In the genomic region with DNA sequence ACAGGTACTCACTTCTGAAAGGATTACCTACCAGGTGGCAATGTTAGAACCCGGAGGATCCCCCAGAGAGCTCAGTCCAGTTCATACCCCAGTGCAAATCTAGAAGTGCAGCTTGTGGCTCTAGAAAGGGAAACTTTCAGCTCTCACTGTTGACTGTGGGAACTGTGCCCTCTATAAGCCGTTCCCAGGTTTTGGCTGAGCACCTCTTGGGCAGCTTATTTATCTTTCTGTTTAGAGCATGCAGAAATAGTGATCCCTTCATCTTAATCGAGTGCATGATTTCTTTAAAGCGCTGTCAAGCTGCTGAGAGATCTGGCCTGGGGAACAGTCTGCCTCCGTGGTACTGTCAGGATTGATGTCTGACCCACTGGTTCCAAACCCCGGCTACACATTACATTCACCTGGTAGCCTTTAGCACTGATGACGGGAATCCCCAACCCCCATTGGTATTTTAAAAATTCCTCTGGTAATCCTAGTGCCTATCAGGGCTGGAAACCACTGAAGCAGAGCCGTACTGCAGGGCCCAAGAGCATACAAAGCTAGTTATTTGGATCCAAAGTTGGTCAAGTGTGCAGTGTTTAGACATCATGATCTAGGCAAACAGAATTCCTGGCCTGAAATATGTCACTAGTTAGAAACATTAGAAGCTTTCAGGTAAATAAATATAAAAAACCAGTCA, we compare ENCODE assay signal across 13 cellular contexts.
DNase-seq lines count a peak whose midpoint lies in the region; ATAC-seq and TF ChIP-seq lines count a peak whose summit lies in the region.
"Had no signal": no experiment of that assay in that cellular context is flagged by ENCODE, and none has a peak within 500 bp of the region (broad histone marks: within the 10 kb centered on the region; RNA-seq: fewer than 3 reads in every experiment).

No MANE protein-coding gene starts in this region.

- no peak for TF ChIP-seq POLR2A in transverse colon (IDR thresholded peaks at IDR 0.05)

- H3K4me1 ChIP-seq in heart right ventricle (peaks cover 0 to 61% (median 41%) of the 10 kb centered on the region in 9 donors), muscle layer of duodenum (ENCODE audit: control insufficient read depth in 1 of 2, insufficient read depth in 2 of 2, low read length in 2 of 2) (peaks cover 0 to 49% of the 10 kb centered on the region in 2 donors), transverse colon (peaks cover 11 to 39% (median 23%) of the 10 kb centered on the region in 4 donors), Karpas-422 (ENCODE audit: low read length) (no peaks in the 10 kb centered on the region)

- ATAC-seq in heart right ventricle (peak in 1 of 8 donors; percentile 3), left colon (no peak)

- TF ChIP-seq EP300 in transverse colon (IDR thresholded peaks at IDR 0.05; ENCODE audit: low read depth), result no peak

- H3K27me3 ChIP-seq in heart right ventricle (no peaks in the 10 kb centered on the region), muscle layer of duodenum (ENCODE audit: low read depth, low read length) (no peaks in the 10 kb centered on the region), transverse colon (no peaks in the 10 kb centered on the region), Karpas-422 (ENCODE audit: low read length) (no peaks in the 10 kb centered on the region)

- H3K79me2 ChIP-seq in Karpas-422 (ENCODE audit: low read length), result no peaks in the 10 kb centered on the region

- 44 to 64% methylated on average over 8 of the region's 8 CpGs for WGBS in heart right ventricle, 2 donors
- 86% methylated on average over 8 of the region's 8 CpGs; no CpG with 5 or more reads in 1 of the 2 donors for WGBS in transverse colon (ENCODE audit: low coverage in 1 of 2), 2 donors

- H3K9me3 ChIP-seq in heart right ventricle (no peaks in the 10 kb centered on the region), muscle layer of duodenum (ENCODE audit: control insufficient read depth in 1 of 2, low read length in 2 of 2) (no peaks in the 10 kb centered on the region), transverse colon (no peaks in the 10 kb centered on the region), Karpas-422 (ENCODE audit: low read length) (no peaks in the 10 kb centered on the region)

- H3K9ac ChIP-seq in Karpas-422 (ENCODE audit: low read length), result no peak overlapping the region

- no peak overlapping the region for H3K4me3 ChIP-seq in heart right ventricle
- no peak overlapping the region for H3K4me3 ChIP-seq in muscle layer of duodenum (ENCODE audit: low read depth in 1 of 2, low read length in 2 of 2)
- no peak overlapping the region for H3K4me3 ChIP-seq in transverse colon
- no peak overlapping the region for H3K4me3 ChIP-seq in Karpas-422 (ENCODE audit: low read length)

- H3K4me2 ChIP-seq in Karpas-422 (ENCODE audit: low read depth, low read length, poor library complexity, severe bottlenecking), result no peak overlapping the region

- no peak for TF ChIP-seq CTCF in heart right ventricle (IDR thresholded peaks at IDR 0.05)
- no peak for TF ChIP-seq CTCF in transverse colon (IDR thresholded peaks at IDR 0.05)

- no peak overlapping the region for H2AFZ ChIP-seq in Karpas-422 (ENCODE audit: low read length)

- intact Hi-C loops in heart right ventricle (cut with DNase I), result no loop called here
- intact Hi-C loops in transverse colon (cut with DNase I; ENCODE audit: low total_unique reads), result no loop called here
- intact Hi-C loops in left colon (cut with DNase I, micrococcal nuclease), result no loop called here

- peaks cover 0 to 95% (median 23%) of the 10 kb centered on the region in 9 donors for H3K36me3 ChIP-seq in heart right ventricle
- H3K36me3 ChIP-seq in muscle layer of duodenum (ENCODE audit: control insufficient read depth in 1 of 2, insufficient read depth in 2 of 2, low read length in 2 of 2), result peaks cover 31 to 35% of the 10 kb centered on the region in 2 donors
- peaks cover 0 to 32% (median 11%) of the 10 kb centered on the region in 4 donors for H3K36me3 ChIP-seq in transverse colon
- no peaks in the 10 kb centered on the region for H3K36me3 ChIP-seq in Karpas-422 (ENCODE audit: insufficient read depth, low read length)

- H3K9me2 ChIP-seq in Karpas-422 (replicated peaks; ENCODE audit: insufficient read depth, low read length), result no peaks in the 10 kb centered on the region

- in situ Hi-C loops in transverse colon (cut with MboI; ENCODE audit: low pct_ligation_motif_present in 1 of 4, low pct_unique_long_range_greater_than_20kb in 1 of 4, low sequenced_read_pairs in 3 of 4), result no loop called here

- H3K27ac ChIP-seq in heart right ventricle, result peak overlapping the region in 8 of 10 donors; percentile 10 to 90 (median 39)
- peak overlapping the region; percentile 28 for H3K27ac ChIP-seq in muscle layer of duodenum (ENCODE audit: low read length)
- H3K27ac ChIP-seq in transverse colon, result peak overlapping the region; percentile 14 to 82 (median 30)
- H3K27ac ChIP-seq in Karpas-422 (ENCODE audit: low read length), result no peak overlapping the region
- H3K27ac ChIP-seq: 22Rv1 had no signal

- H4K20me1 ChIP-seq in Karpas-422 (ENCODE audit: insufficient read depth, low read depth, low read length), result no peaks in the 10 kb centered on the region

- DNase-seq in DMS79 treated with DMSO at 0.1 percent for 48 hours (lab: John Stamatoyannopoulos, UW), result peak; percentile 10
- DNase-seq in DMS79 (lab: John Stamatoyannopoulos, UW), result no peak
- no peak for DNase-seq in heart right ventricle
- no peak for DNase-seq in transverse colon
- no peak for DNase-seq in Karpas-422
- DNase-seq in left colon, result no peak
- no peak for DNase-seq in SK-N-DZ (ENCODE audit: low spot score)
- DNase-seq: activated CD8-positive, alpha-beta memory T cell treated with anti-CD3 and anti-CD28 coated beads for 24 hours; activated naive CD4-positive, alpha-beta T cell treated with anti-CD3 and anti-CD28 coated beads, Interleukin-2, amount 50 U/mL, for 16 hours; NCI-H2171 treated with DMSO at 0.1 percent for 48 hours; posterior cingulate gyrus had no signal
